ENCODE assay signal across 1 cellular context in genomic region chr7:2613113-2613925, GRCh38.
TF ChIP-seq lines count a peak whose summit lies in the region.

No MANE protein-coding gene starts in this region.

TF ChIP-seq in WTC11, 78 proteins besides CTCF, POLR2A, EP300 and RAD21 (continued from another document):
- TF ChIP-seq AR (CRISPR knock-in tag; IDR thresholded peaks at IDR 0.05) (no peak), JUN (CRISPR knock-in tag; IDR thresholded peaks at IDR 0.05) (no peak), ZNF232 (CRISPR knock-in tag; IDR thresholded peaks at IDR 0.05) (no peak), ZNF396 (CRISPR knock-in tag; IDR thresholded peaks at IDR 0.05; ENCODE audit: borderline replicate concordance) (no peak), ELF4 (CRISPR knock-in tag; IDR thresholded peaks at IDR 0.05; ENCODE audit: low read depth) (no peak), KAT7 (CRISPR knock-in tag; IDR thresholded peaks at IDR 0.05; ENCODE audit: borderline replicate concordance) (no peak), ZBTB21 (CRISPR knock-in tag; IDR thresholded peaks at IDR 0.05; ENCODE audit: borderline replicate concordance) (no peak)
